In genomic region chr6:4610256-4610655, GRCh38 we compare ENCODE assay signal across 1 cellular context.
TF ChIP-seq lines count a peak whose summit lies in the region.

No MANE protein-coding gene starts in this region.

TF ChIP-seq in SK-N-SH, 30 proteins besides CTCF, POLR2A, EP300 and RAD21 (continued from another document):
- TF ChIP-seq, protein P1, sequence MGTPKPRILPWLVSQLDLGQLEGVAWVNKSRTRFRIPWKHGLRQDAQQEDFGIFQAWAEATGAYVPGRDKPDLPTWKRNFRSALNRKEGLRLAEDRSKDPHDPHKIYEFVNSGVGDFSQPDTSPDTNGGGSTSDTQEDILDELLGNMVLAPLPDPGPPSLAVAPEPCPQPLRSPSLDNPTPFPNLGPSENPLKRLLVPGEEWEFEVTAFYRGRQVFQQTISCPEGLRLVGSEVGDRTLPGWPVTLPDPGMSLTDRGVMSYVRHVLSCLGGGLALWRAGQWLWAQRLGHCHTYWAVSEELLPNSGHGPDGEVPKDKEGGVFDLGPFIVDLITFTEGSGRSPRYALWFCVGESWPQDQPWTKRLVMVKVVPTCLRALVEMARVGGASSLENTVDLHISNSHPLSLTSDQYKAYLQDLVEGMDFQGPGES (IDR thresholded peaks at IDR 0.05; ENCODE audit: low read depth, low read length): no peak
- TF ChIP-seq NFIC (IDR thresholded peaks at IDR 0.05; ENCODE audit: borderline replicate concordance): peak; percentile 48; the same call in 1 of the 2 replicates
- no peak for TF ChIP-seq POLR2AphosphoS5 (IDR thresholded peaks at IDR 0.05; ENCODE audit: low read depth, low read length)
- TF ChIP-seq CHD2 (IDR thresholded peaks at IDR 0.05; ENCODE audit: low read length, partially characterized antibody): no peak
- TF ChIP-seq, protein P2, sequence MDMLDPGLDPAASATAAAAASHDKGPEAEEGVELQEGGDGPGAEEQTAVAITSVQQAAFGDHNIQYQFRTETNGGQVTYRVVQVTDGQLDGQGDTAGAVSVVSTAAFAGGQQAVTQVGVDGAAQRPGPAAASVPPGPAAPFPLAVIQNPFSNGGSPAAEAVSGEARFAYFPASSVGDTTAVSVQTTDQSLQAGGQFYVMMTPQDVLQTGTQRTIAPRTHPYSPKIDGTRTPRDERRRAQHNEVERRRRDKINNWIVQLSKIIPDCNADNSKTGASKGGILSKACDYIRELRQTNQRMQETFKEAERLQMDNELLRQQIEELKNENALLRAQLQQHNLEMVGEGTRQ (IDR thresholded peaks at IDR 0.05; ENCODE audit: borderline replicate concordance, low read depth, low read length): no peak
- TF ChIP-seq TEAD4 (IDR thresholded peaks at IDR 0.05; ENCODE audit: borderline replicate concordance, insufficient read depth): peak; percentile 56; the same call in 1 of the 2 replicates
- peak; percentile 27; the same call in 1 of the 2 replicates for TF ChIP-seq RXRA (IDR thresholded peaks at IDR 0.05; ENCODE audit: borderline replicate concordance, low read depth)
- TF ChIP-seq MAX (IDR thresholded peaks at IDR 0.05; ENCODE audit: low read depth): peak; percentile 48; the same call in 1 of the 2 replicates
- no peak for TF ChIP-seq GABPA (IDR thresholded peaks at IDR 0.05; ENCODE audit: low read depth)
- no peak for TF ChIP-seq GATA2 (CRISPR knock-in tag; IDR thresholded peaks at IDR 0.05)
- peak; percentile 72 for TF ChIP-seq PBX3 (IDR thresholded peaks at IDR 0.05)
- TF ChIP-seq, protein P3, sequence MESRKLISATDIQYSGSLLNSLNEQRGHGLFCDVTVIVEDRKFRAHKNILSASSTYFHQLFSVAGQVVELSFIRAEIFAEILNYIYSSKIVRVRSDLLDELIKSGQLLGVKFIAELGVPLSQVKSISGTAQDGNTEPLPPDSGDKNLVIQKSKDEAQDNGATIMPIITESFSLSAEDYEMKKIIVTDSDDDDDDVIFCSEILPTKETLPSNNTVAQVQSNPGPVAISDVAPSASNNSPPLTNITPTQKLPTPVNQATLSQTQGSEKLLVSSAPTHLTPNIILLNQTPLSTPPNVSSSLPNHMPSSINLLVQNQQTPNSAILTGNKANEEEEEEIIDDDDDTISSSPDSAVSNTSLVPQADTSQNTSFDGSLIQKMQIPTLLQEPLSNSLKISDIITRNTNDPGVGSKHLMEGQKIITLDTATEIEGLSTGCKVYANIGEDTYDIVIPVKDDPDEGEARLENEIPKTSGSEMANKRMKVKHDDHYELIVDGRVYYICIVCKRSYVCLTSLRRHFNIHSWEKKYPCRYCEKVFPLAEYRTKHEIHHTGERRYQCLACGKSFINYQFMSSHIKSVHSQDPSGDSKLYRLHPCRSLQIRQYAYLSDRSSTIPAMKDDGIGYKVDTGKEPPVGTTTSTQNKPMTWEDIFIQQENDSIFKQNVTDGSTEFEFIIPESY (IDR thresholded peaks at IDR 0.05; ENCODE audit: borderline replicate concordance, low read depth): no peak
- TF ChIP-seq NRF1 (IDR thresholded peaks at IDR 0.05; ENCODE audit: low read depth, low read length): no peak
- TF ChIP-seq FOXM1 (IDR thresholded peaks at IDR 0.05; ENCODE audit: low read depth): no peak
- no peak for TF ChIP-seq RCOR1 (IDR thresholded peaks at IDR 0.05; ENCODE audit: low read length)
- TF ChIP-seq RFX5 (IDR thresholded peaks at IDR 0.05; ENCODE audit: low read length): no peak
- TF ChIP-seq, protein P4, sequence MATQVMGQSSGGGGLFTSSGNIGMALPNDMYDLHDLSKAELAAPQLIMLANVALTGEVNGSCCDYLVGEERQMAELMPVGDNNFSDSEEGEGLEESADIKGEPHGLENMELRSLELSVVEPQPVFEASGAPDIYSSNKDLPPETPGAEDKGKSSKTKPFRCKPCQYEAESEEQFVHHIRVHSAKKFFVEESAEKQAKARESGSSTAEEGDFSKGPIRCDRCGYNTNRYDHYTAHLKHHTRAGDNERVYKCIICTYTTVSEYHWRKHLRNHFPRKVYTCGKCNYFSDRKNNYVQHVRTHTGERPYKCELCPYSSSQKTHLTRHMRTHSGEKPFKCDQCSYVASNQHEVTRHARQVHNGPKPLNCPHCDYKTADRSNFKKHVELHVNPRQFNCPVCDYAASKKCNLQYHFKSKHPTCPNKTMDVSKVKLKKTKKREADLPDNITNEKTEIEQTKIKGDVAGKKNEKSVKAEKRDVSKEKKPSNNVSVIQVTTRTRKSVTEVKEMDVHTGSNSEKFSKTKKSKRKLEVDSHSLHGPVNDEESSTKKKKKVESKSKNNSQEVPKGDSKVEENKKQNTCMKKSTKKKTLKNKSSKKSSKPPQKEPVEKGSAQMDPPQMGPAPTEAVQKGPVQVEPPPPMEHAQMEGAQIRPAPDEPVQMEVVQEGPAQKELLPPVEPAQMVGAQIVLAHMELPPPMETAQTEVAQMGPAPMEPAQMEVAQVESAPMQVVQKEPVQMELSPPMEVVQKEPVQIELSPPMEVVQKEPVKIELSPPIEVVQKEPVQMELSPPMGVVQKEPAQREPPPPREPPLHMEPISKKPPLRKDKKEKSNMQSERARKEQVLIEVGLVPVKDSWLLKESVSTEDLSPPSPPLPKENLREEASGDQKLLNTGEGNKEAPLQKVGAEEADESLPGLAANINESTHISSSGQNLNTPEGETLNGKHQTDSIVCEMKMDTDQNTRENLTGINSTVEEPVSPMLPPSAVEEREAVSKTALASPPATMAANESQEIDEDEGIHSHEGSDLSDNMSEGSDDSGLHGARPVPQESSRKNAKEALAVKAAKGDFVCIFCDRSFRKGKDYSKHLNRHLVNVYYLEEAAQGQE (IDR thresholded peaks at IDR 0.05; ENCODE audit: low read depth, low read length): no peak
- no peak for TF ChIP-seq SMC3 (IDR thresholded peaks at IDR 0.05; ENCODE audit: low read depth, low read length)
- TF ChIP-seq EZH2phosphoT487 (IDR thresholded peaks at IDR 0.05; ENCODE audit: borderline replicate concordance, low read depth): no peak
- TF ChIP-seq JUND (IDR thresholded peaks at IDR 0.05): 0 out of 2 replicates have a peak, but pooled peaks have one; percentile 23
- TF ChIP-seq TCF12 (IDR thresholded peaks at IDR 0.05): peak; percentile 66
TF ChIP-seq in SK-N-SH: peak in this region for 8.
